Comparison of ENCODE assay signal across 8 cellular contexts in the genomic region with DNA sequence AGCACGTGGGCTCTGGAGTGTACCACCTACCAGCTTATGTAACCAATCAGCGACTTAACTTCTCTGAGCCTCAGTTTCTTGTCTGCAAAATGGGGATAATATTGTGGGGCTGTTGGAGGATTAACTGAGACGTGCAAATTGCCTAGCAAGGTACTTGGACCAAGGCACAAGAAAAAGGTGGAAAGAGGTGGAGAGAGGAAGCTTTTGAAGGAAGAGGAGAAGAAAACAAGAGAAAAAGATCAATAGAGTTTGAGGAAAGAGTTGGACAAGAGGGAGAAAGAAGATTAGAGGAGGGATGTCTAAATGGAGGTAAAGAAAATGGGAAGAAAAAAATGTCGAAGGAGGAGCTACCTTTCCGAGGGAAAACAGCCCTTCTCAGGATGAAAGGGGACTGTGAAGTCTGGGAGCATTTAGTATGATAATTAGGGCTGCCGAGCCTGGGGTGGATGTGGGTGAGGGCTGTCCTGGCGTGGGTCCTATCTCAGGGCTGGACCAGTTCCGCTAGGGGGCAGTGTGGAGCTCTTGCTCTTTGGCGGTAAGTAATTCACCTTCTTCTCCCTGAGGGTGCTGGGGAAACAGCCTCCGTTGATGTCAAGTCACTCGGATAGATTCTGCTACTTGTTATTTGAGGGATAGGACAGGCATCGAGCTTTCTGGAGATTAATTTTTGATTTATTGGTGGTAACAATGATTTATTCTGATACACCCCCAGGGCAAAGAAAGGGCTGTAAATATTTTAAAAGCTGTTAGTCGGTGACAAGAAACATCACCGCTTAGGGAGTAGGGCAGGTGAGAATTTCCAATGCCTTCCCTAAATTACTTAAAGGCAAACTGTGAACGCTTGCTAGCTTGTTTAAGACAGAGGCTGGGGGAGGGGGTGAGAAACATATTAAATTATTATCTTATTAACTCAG.
DNase-seq lines count a peak whose midpoint lies in the region; ATAC-seq and TF ChIP-seq lines count a peak whose summit lies in the region.

No MANE protein-coding gene starts in this region.

- H3K27ac Mint-ChIP-seq in T-helper 17 cell, result no peak overlapping the region

- DNase-seq in G401 (ENCODE audit: low spot score) (peak; percentile 64), NAMALWA (ENCODE audit: low spot score) (peak; percentile 81), T-helper 17 cell (peak; percentile 53 to 78 (median 67)), ascending aorta (ENCODE audit: low spot score in 2 of 2) (peak in 1 of 2 donors; percentile 69), iPS DF 4.7 (ENCODE audit: extremely low read depth, low spot score) (peak; percentile 76), spleen (peak; percentile 90)

- H3K27ac ChIP-seq in ascending aorta, result no peak overlapping the region
- H3K27ac ChIP-seq in spleen, result no peak overlapping the region

- TF ChIP-seq CTCF in ascending aorta (IDR thresholded peaks at IDR 0.05) (peak in 2 of 3 experiments; percentile 47 to 56), spleen (IDR thresholded peaks at IDR 0.05 in 8 of 11, conservative IDR thresholded peaks at IDR 0.05 in 3 of 11) (peak; percentile 42 to 89 (median 84))

- H3K4me1 ChIP-seq in ascending aorta (no peaks in the 10 kb centered on the region), spleen (peaks cover 0 to 3% (median 0%) of the 10 kb centered on the region in 6 donors)

- H3K9me3 ChIP-seq in T-helper 17 cell (ENCODE audit: control insufficient read depth, low read length, poor library complexity, severe bottlenecking), result no peaks in the 10 kb centered on the region
- no peaks in the 10 kb centered on the region for H3K9me3 ChIP-seq in ascending aorta
- peaks cover 0 to 6% (median 0%) of the 10 kb centered on the region in 8 donors for H3K9me3 ChIP-seq in spleen

- intact Hi-C loops in ascending aorta (cut with DNase I) (no loop called here), spleen (cut with DNase I; ENCODE audit: low total_unique reads) (no loop called here)

- H3K36me3 Mint-ChIP-seq in T-helper 17 cell (ENCODE audit: low read depth), result peaks cover 16% of the 10 kb centered on the region

- WGBS in spleen, 5 donors, result 34 to 36% (median 34%) methylated on average over 15 of the region's 15 CpGs

- no peaks in the 10 kb centered on the region for H3K27me3 ChIP-seq in ascending aorta
- peaks cover 0 to 23% (median 0%) of the 10 kb centered on the region in 7 donors for H3K27me3 ChIP-seq in spleen (replicated peaks in 1 of 7)

- no peak overlapping the region for H3K4me3 ChIP-seq in ascending aorta
- H3K4me3 ChIP-seq in spleen, result no peak overlapping the region

- no peak for TF ChIP-seq POLR2A in spleen (IDR thresholded peaks at IDR 0.05)

- in situ Hi-C loops in G401 (cut with HindIII; ENCODE audit: low sequenced_read_pairs), result no loop called here

- peaks cover 6% of the 10 kb centered on the region for H3K4me1 Mint-ChIP-seq in T-helper 17 cell

- H3K36me3 ChIP-seq in ascending aorta (no peaks in the 10 kb centered on the region), spleen (no peaks in the 10 kb centered on the region)

- H3K4me3 Mint-ChIP-seq in T-helper 17 cell, result no peak overlapping the region

- H3K27me3 Mint-ChIP-seq in T-helper 17 cell, result peaks cover 72% of the 10 kb centered on the region

- ATAC-seq in T-helper 17 cell (peak; percentile 92), GM21717 (IDR thresholded peaks at IDR 0.05; ENCODE audit: unreplicated experiment) (no peak), HG03442 (IDR thresholded peaks at IDR 0.05; ENCODE audit: unreplicated experiment) (no peak)
